ENCODE assay signal across 8 cellular contexts in genomic region chrX:148624951-148625350, GRCh38.
"Had no signal": no experiment of that assay in that cellular context is flagged by ENCODE, and none has a peak within 500 bp of the region (broad histone marks: within the 10 kb centered on the region; RNA-seq: fewer than 3 reads in every experiment).

No MANE protein-coding gene starts in this region.

- H3K27ac ChIP-seq: GM23248 had no signal

- H3K27ac Mint-ChIP-seq: HFFc6 had no signal

- H3K4me3 Mint-ChIP-seq: HFFc6 had no signal

- ATAC-seq: HCT116 had no signal

- H3K4me3 ChIP-seq: GM23248, HAP-1, K562 had no signal

- H2AFZ ChIP-seq: GM23248 had no signal

- H3K4me1 ChIP-seq: HAP-1 had no signal

- H3K9ac ChIP-seq: GM23248 had no signal

- H3K36me3 ChIP-seq: HAP-1 had no signal

- DNase-seq: GM23248, GOT3, H7, HFFc6, IMR-90 had no signal

- H3K9me3 ChIP-seq: HAP-1 had no signal
